In the genomic region with DNA sequence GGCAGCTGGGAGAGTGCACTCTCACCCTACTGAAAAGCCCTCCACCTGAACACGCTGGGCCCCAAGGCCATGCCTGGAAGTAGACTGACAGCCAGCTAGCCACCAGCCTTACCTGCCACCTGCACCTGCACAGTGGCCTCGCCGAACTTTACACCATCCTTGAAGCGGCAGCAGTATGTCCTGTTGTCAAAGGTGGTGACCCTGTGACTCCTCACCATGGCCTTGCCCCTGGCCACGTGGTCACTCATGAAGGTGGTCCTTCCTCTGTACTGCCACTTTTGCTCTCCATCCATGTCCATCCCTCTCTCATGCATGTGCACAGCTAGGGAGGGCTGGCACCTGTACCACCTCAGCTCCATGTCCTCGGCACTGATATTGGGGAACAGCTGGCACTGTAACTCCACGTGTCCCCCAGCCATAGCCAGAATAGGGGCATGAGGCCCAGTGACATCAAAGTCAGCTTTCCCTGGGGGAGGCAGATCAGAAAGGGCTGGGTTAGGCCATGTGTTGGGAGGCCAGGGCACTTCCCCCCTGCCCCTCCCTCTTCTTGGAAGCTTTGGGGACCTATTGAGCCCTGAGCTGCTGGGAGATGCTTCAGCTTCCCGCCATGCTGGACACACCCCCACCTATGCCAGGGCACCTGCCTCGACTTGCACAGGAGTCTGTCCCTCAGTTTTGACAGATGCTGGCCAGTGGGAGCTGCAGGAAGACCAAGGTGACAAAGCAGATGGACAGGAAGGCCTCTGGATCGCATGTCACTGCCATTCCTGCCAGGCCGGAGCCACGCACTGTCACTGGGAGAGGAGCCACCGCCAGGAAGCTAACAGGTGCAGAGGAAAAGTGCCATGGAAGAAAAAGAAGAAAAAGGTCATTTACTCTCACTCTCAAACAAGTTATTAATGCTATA, we compare ENCODE assay signal across 18 cellular contexts.
"Had no signal": no experiment of that assay in that cellular context is flagged by ENCODE, and none has a peak within 500 bp of the region (broad histone marks: within the 10 kb centered on the region; RNA-seq: fewer than 3 reads in every experiment).

No MANE protein-coding gene starts in this region.

- H3K27me3 ChIP-seq: upper lobe of right lung had no signal

- H3K4me1 Mint-ChIP-seq: immature natural killer cell, mesothelial cell of epicardium, nephron had no signal

- H3K27ac Mint-ChIP-seq: activated naive CD4-positive, alpha-beta T cell treated with anti-CD3 and anti-CD28 coated beads, Interleukin-2, amount 50 U/mL, for 24 hours; mesothelial cell of epicardium; nephron had no signal

- ATAC-seq: upper lobe of right lung had no signal

- H3K27ac ChIP-seq: adrenal gland, esophagus muscularis mucosa, lower lobe of right lung, thoracic aorta, upper lobe of right lung, VCaP had no signal

- H3K4me3 ChIP-seq: adrenal gland, esophagus muscularis mucosa, lower lobe of right lung, thoracic aorta, upper lobe of right lung had no signal

- H3K36me3 Mint-ChIP-seq: activated naive CD4-positive, alpha-beta T cell treated with anti-CD3 and anti-CD28 coated beads, Interleukin-2, amount 50 U/mL, for 24 hours; mesothelial cell of epicardium had no signal

- DNase-seq: activated CD4-positive, alpha-beta T cell treated with anti-CD3 and anti-CD28 coated beads, Interleukin-2, amount 50 U/mL, for 1 hour; activated CD4-positive, CD25-positive, alpha-beta regulatory T cell treated with anti-CD3 and anti-CD28 coated beads, Interleukin-2, amount 50 U/mL, for 72 hours; activated gamma-delta T cell; activated T-cell treated with anti-CD3 and anti-CD28 coated beads, Interleukin-2, amount 50 U/mL, for 1 hour; dermis blood vessel endothelial cell; effector memory CD4-positive, alpha-beta T cell; immature natural killer cell; lower lobe of right lung; occipital lobe; retina; upper lobe of right lung had no signal

- H3K4me1 ChIP-seq: adrenal gland, esophagus muscularis mucosa, lower lobe of right lung, upper lobe of right lung had no signal

- H3K9me3 ChIP-seq: adrenal gland, lower lobe of right lung, thoracic aorta, upper lobe of right lung had no signal

- H3K9me3 Mint-ChIP-seq: activated naive CD4-positive, alpha-beta T cell treated with anti-CD3 and anti-CD28 coated beads, Interleukin-2, amount 50 U/mL, for 24 hours; mesothelial cell of epicardium had no signal

- H3K4me3 Mint-ChIP-seq: activated naive CD4-positive, alpha-beta T cell treated with anti-CD3 and anti-CD28 coated beads, Interleukin-2, amount 50 U/mL, for 24 hours; immature natural killer cell; mesothelial cell of epicardium; nephron had no signal

- H3K36me3 ChIP-seq: adrenal gland, esophagus muscularis mucosa, lower lobe of right lung, thoracic aorta, upper lobe of right lung had no signal
